Comparison of ENCODE assay signal across 20 cellular contexts in the genomic region with DNA sequence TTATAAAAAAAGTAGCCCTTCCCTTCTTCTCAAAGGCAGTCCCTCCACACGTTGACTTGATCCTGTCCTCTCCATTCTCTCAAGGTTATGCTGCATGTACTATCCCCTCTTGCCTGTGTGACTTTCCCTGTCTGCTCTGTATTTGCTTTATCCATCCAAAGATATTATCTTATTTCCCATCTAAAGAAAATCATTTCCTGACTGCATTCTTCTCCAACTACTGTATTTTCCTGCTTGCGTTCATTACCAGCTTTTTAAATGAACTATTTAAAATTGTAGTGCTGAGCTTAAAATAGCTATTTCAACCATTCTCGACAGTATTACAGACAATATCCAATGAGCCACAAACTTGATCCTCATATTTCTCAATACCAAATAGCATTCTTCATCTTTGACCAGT.
A peak's percentile ranks its signal among the peaks of the same experiment; 100 is the strongest.
DNase-seq lines count a peak whose midpoint lies in the region; ATAC-seq, FAIRE-seq and TF ChIP-seq lines count a peak whose summit lies in the region.
"Had no signal": no experiment of that assay in that cellular context is flagged by ENCODE, and none has a peak within 500 bp of the region (broad histone marks: within the 10 kb centered on the region; RNA-seq: fewer than 3 reads in every experiment).

No MANE protein-coding gene starts in this region.

- BruUV-seq in endothelial cell of umbilical vein (replicated peaks; lab: Mats Ljungman, UMichigan), result no TSS peak

- no peaks in the 10 kb centered on the region for H3K9me1 ChIP-seq in endothelial cell of umbilical vein (replicated peaks; ENCODE audit: control insufficient read depth, extremely low read depth, insufficient read depth, low read length)

- H2AFZ ChIP-seq in GM23338, result no peak overlapping the region; the same call in 1 of the 2 replicates
- H2AFZ ChIP-seq in endothelial cell of umbilical vein (ENCODE audit: low read depth, low read length), result peak overlapping the region; percentile 33

- H3K27me3 ChIP-seq in GM23338 (ENCODE audit: insufficient read depth) (no peaks in the 10 kb centered on the region), endothelial cell of umbilical vein (ENCODE audit: control insufficient read depth in 2 of 2, insufficient read depth in 2 of 2, low read length in 2 of 2) (no peaks in the 10 kb centered on the region)
- H3K27me3 ChIP-seq: BLaER1 had no signal

- TF ChIP-seq POLR2A in endothelial cell of umbilical vein (IDR thresholded peaks at IDR 0.05; ENCODE audit: low read depth, low read length), result no peak

- H3K9me2 ChIP-seq in GM23338 (ENCODE audit: insufficient read depth), result peaks cover 4% of the 10 kb centered on the region; the same call in 1 of the 2 replicates

- no peak for DNase-seq in GM23338 (ENCODE audit: low spot score)
- DNase-seq in SK-N-MC (ENCODE audit: low read depth, low spot score), result peak; percentile 39
- peak; percentile 75 for DNase-seq in endothelial cell of umbilical vein (ENCODE audit: low read depth, low spot score)
- DNase-seq in NCI-H510A (lab: John Stamatoyannopoulos, UW), result no peak
- no peak for DNase-seq in NK-92 treated with Interleukin-12 subunit alpha and Interleukin-12 subunit beta, amount 100 ng/mL, for 24 hours (lab: John Stamatoyannopoulos, UW)
- no peak for DNase-seq in osteocyte (ENCODE audit: extremely low spot score, unreplicated experiment)
- DNase-seq: Calu3; CD4-positive, CD25-positive, alpha-beta regulatory T cell; CD8-positive, alpha-beta T cell; DMS53; DMS79 treated with DMSO at 0.1 percent for 48 hours; GF-D8; GOT3; H7; HCEC 1CT had no signal

- TF ChIP-seq CTCF in GM23338 (conservative IDR thresholded peaks at IDR 0.05; ENCODE audit: low read depth in 2 of 2), result no peak
- TF ChIP-seq CTCF in endothelial cell of umbilical vein (IDR thresholded peaks at IDR 0.05; ENCODE audit: extremely low read depth in 1 of 2, insufficient read depth in 1 of 2, low read depth in 1 of 2, low read length in 2 of 2), result no peak
- TF ChIP-seq CTCF in osteocyte (IDR thresholded peaks at IDR 0.05), result no peak

- H3K4me1 Mint-ChIP-seq in GM23338, result peaks cover 39% of the 10 kb centered on the region
- no peaks in the 10 kb centered on the region for H3K4me1 Mint-ChIP-seq in osteocyte (ENCODE audit: unreplicated experiment)
- H3K4me1 Mint-ChIP-seq: B cell; CD4-positive, CD25-positive, alpha-beta regulatory T cell had no signal

- CTCF ChIA-PET in endothelial cell of umbilical vein (lab: Charles Lee), result interaction anchor here (1.1 to 1.6 kb wide), 2 partner anchors 8 to 24 kb away, joined by 3 to 6 read pairs; no protein-coding TSS in a partner anchor

- H4K20me1 ChIP-seq in GM23338 (replicated peaks; ENCODE audit: insufficient read depth) (no peaks in the 10 kb centered on the region), endothelial cell of umbilical vein (replicated peaks; ENCODE audit: control insufficient read depth, extremely low read depth, insufficient read depth, low read length) (no peaks in the 10 kb centered on the region)
- H4K20me1 ChIP-seq: BLaER1 had no signal

- H3K36me3 Mint-ChIP-seq in GM23338 (ENCODE audit: low read depth) (no peaks in the 10 kb centered on the region; the same call in 1 of the 3 replicates), osteocyte (ENCODE audit: unreplicated experiment) (no peaks in the 10 kb centered on the region)
- H3K36me3 Mint-ChIP-seq: CD4-positive, CD25-positive, alpha-beta regulatory T cell; CD8-positive, alpha-beta T cell had no signal

- H3K4me1 ChIP-seq in GM23338 (ENCODE audit: insufficient read depth) (peaks cover 31% of the 10 kb centered on the region), endothelial cell of umbilical vein (ENCODE audit: control insufficient read depth, extremely low read depth, insufficient read depth, low read length) (peaks cover 23% of the 10 kb centered on the region)
- H3K4me1 ChIP-seq: BLaER1 had no signal

- no peak overlapping the region for H3K9ac ChIP-seq in SK-N-MC (ENCODE audit: insufficient read length)
- peak overlapping the region; percentile 16 for H3K9ac ChIP-seq in endothelial cell of umbilical vein (replicated peaks; ENCODE audit: extremely low read depth, insufficient read depth, low read length)
- H3K9ac ChIP-seq: BLaER1 had no signal

- H3K27me3 Mint-ChIP-seq in GM23338 (ENCODE audit: insufficient read depth, low read depth, poor library complexity) (no peaks in the 10 kb centered on the region), osteocyte (ENCODE audit: unreplicated experiment) (no peaks in the 10 kb centered on the region)
- H3K27me3 Mint-ChIP-seq: B cell; CD4-positive, CD25-positive, alpha-beta regulatory T cell had no signal

- H3K27ac Mint-ChIP-seq in GM23338 (peak overlapping the region; percentile 2; the same call in 1 of the 2 replicates), osteocyte (ENCODE audit: unreplicated experiment) (no peak overlapping the region)
- H3K27ac Mint-ChIP-seq: B cell; CD4-positive, CD25-positive, alpha-beta regulatory T cell; CD8-positive, alpha-beta T cell had no signal

- ATAC-seq in GM23338, result no peak
- ATAC-seq: CD8-positive, alpha-beta T cell had no signal

- dilution Hi-C loops in endothelial cell of umbilical vein (cut with MboI; ENCODE audit: extremely low pct_ligation_motif_present, low sequenced_read_pairs), result no loop called here

- H3K9me3 Mint-ChIP-seq in GM23338, result no peaks in the 10 kb centered on the region
- no peaks in the 10 kb centered on the region for H3K9me3 Mint-ChIP-seq in osteocyte (ENCODE audit: unreplicated experiment)

- H3K9me3 ChIP-seq in SK-N-MC (ENCODE audit: low read depth, low read length) (no peaks in the 10 kb centered on the region), endothelial cell of umbilical vein (replicated peaks; ENCODE audit: control insufficient read depth, insufficient read depth, low read length) (no peaks in the 10 kb centered on the region)
- H3K9me3 ChIP-seq: BLaER1 had no signal

- no peak overlapping the region for H3K4me3 Mint-ChIP-seq in GM23338
- no peak overlapping the region for H3K4me3 Mint-ChIP-seq in osteocyte (ENCODE audit: unreplicated experiment)
- H3K4me3 Mint-ChIP-seq: B cell; CD4-positive, CD25-positive, alpha-beta regulatory T cell; CD8-positive, alpha-beta T cell had no signal

- intact Hi-C loops in endothelial cell of umbilical vein (cut with micrococcal nuclease), result loop anchor here (1.0 kb wide), 1 partner anchor 632 kb away; no protein-coding TSS in a partner anchor

- POLR2A ChIA-PET in endothelial cell of umbilical vein (lab: Charles Lee), result no interaction called here

- no peak overlapping the region for H3K27ac ChIP-seq in GM23338 (ENCODE audit: low read depth)
- no peak overlapping the region for H3K27ac ChIP-seq in SK-N-MC
- H3K27ac ChIP-seq in endothelial cell of umbilical vein (ENCODE audit: insufficient read depth, low read depth, low read length), result peak overlapping the region; percentile 63
- H3K27ac ChIP-seq: BLaER1, C4-2B had no signal

- H3K4me3 ChIP-seq in GM23338, result no peak overlapping the region
- peak overlapping the region; percentile 14; the same call in 1 of the 2 replicates for H3K4me3 ChIP-seq in SK-N-MC
- peak overlapping the region in 1 of 3 experiments; percentile 36 for H3K4me3 ChIP-seq in endothelial cell of umbilical vein (replicated peaks in 1 of 3; ENCODE audit: insufficient read depth in 1 of 3, low read depth in 1 of 3, low read length in 3 of 3)
- H3K4me3 ChIP-seq: BLaER1 had no signal

- H3K36me3 ChIP-seq in GM23338 (ENCODE audit: insufficient read depth), result no peaks in the 10 kb centered on the region
- no peaks in the 10 kb centered on the region for H3K36me3 ChIP-seq in SK-N-MC (ENCODE audit: insufficient read depth, low read length)
- no peaks in the 10 kb centered on the region for H3K36me3 ChIP-seq in endothelial cell of umbilical vein (ENCODE audit: control insufficient read depth in 2 of 2, extremely low read depth in 1 of 2, insufficient read depth in 2 of 2, low read length in 2 of 2)
- H3K36me3 ChIP-seq: BLaER1 had no signal

- H3K4me2 ChIP-seq in GM23338, result no peak overlapping the region
- peak overlapping the region; percentile 86 for H3K4me2 ChIP-seq in endothelial cell of umbilical vein (ENCODE audit: insufficient read depth, low read length)
- H3K4me2 ChIP-seq: BLaER1 had no signal

- no peaks in the 10 kb centered on the region for H3F3A ChIP-seq in GM23338 (replicated peaks; ENCODE audit: low read depth)

- H3K79me2 ChIP-seq in GM23338 (replicated peaks; ENCODE audit: insufficient read depth) (no peaks in the 10 kb centered on the region), endothelial cell of umbilical vein (ENCODE audit: control insufficient read depth, insufficient read depth, low read length) (no peaks in the 10 kb centered on the region)

- FAIRE-seq in endothelial cell of umbilical vein (lab: Jason Lieb, UNC), result peak; percentile 44
- FAIRE-seq: GM12891, GM18507 had no signal

TF ChIP-seq in GM23338, 12 proteins besides CTCF, POLR2A, EP300 and RAD21 (continues in another document):
- TF ChIP-seq CREB1 (CRISPR knock-in tag; IDR thresholded peaks at IDR 0.05; ENCODE audit: low read depth), result no peak
- TF ChIP-seq, protein P1, sequence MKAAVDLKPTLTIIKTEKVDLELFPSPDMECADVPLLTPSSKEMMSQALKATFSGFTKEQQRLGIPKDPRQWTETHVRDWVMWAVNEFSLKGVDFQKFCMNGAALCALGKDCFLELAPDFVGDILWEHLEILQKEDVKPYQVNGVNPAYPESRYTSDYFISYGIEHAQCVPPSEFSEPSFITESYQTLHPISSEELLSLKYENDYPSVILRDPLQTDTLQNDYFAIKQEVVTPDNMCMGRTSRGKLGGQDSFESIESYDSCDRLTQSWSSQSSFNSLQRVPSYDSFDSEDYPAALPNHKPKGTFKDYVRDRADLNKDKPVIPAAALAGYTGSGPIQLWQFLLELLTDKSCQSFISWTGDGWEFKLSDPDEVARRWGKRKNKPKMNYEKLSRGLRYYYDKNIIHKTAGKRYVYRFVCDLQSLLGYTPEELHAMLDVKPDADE (IDR thresholded peaks at IDR 0.05), result no peak
- TF ChIP-seq NANOG (IDR thresholded peaks at IDR 0.05; ENCODE audit: borderline replicate concordance), result no peak
- no peak for TF ChIP-seq ZNF114 (CRISPR knock-in tag; IDR thresholded peaks at IDR 0.05)
- TF ChIP-seq EZH2 (IDR thresholded peaks at IDR 0.05; ENCODE audit: low read depth, unreplicated experiment), result no peak

TF ChIP-seq in endothelial cell of umbilical vein, 7 proteins besides CTCF, POLR2A, EP300 and RAD21:
- TF ChIP-seq MYC (IDR thresholded peaks at IDR 0.05; ENCODE audit: low read depth, low read length) (no peak), GATA2 (IDR thresholded peaks at IDR 0.05; ENCODE audit: insufficient read depth, insufficient read length, low read depth, low read length) (peak; percentile 98), JUN (IDR thresholded peaks at IDR 0.05; ENCODE audit: borderline replicate concordance, insufficient read depth, insufficient read length, low read depth) (peak; percentile 27), FOS (IDR thresholded peaks at IDR 0.05; ENCODE audit: borderline replicate concordance, insufficient read depth, low read length) (peak; percentile 68)
- TF ChIP-seq, protein P2, sequence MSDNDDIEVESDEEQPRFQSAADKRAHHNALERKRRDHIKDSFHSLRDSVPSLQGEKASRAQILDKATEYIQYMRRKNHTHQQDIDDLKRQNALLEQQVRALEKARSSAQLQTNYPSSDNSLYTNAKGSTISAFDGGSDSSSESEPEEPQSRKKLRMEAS (IDR thresholded peaks at IDR 0.05; ENCODE audit: insufficient read depth, insufficient read length), result no peak

Comparison
In these comparisons a context has a peak if more than half of its experiments do, and no peak if none do; other contexts are left out.
1. DNase-seq: peak in SK-N-MC (single experiment) and endothelial cell of umbilical vein (single experiment); none in GM23338 (single experiment), NCI-H510A (single experiment), NK-92 treated with Interleukin-12 subunit alpha and Interleukin-12 subunit beta, amount 100 ng/mL, for 24 hours (single experiment) and osteocyte (single experiment).